ENCODE assay signal across 15 cellular contexts in genomic region chr15:85414991-85415390, GRCh38. TPM values are rescaled to one million over a fixed set of nuclear protein-coding genes. Genes with fewer than 3 reads are reported as not detected.
A peak's percentile ranks its signal among the peaks of the same experiment; 100 is the strongest.
DNase-seq lines count a peak whose midpoint lies in the region; ATAC-seq, FAIRE-seq and TF ChIP-seq lines count a peak whose summit lies in the region.
"Had no signal": no experiment of that assay in that cellular context is flagged by ENCODE, and none has a peak within 500 bp of the region (broad histone marks: within the 10 kb centered on the region; RNA-seq: fewer than 3 reads in every experiment).

No MANE protein-coding gene starts in this region.

- WGBS in spleen, 5 donors: 95 to 99% (median 97%) methylated on average over 10 of the region's 10 CpGs

- peak overlapping the region; percentile 97 for H3K27ac Mint-ChIP-seq in activated T-cell treated with anti-CD3 and anti-CD28 coated beads, Interleukin-2, amount 50 U/mL, for 24 hours

- no peaks in the 10 kb centered on the region for H3K27me3 ChIP-seq in PC-3 (ENCODE audit: low read length)
- H3K27me3 ChIP-seq in endothelial cell of umbilical vein (ENCODE audit: control insufficient read depth in 2 of 2, insufficient read depth in 2 of 2, low read length in 2 of 2): no peaks in the 10 kb centered on the region
- H3K27me3 ChIP-seq in spleen (replicated peaks in 1 of 7): no peaks in the 10 kb centered on the region
- H3K27me3 ChIP-seq: Peyer's patch had no signal

- BruUV-seq in PC-3 (replicated peaks; lab: Mats Ljungman, UMichigan) (no TSS peak), endothelial cell of umbilical vein (replicated peaks; lab: Mats Ljungman, UMichigan) (no TSS peak)

- H3K79me2 ChIP-seq in PC-3 (ENCODE audit: low read length): peaks cover 88% of the 10 kb centered on the region
- H3K79me2 ChIP-seq in endothelial cell of umbilical vein (ENCODE audit: control insufficient read depth, insufficient read depth, low read length): peaks cover 73% of the 10 kb centered on the region

- TF ChIP-seq CTCF in PC-3 (conservative IDR thresholded peaks at IDR 0.05; ENCODE audit: low read depth, low read length): no peak
- TF ChIP-seq CTCF in endothelial cell of umbilical vein (IDR thresholded peaks at IDR 0.05; ENCODE audit: extremely low read depth in 1 of 2, insufficient read depth in 1 of 2, low read depth in 1 of 2, low read length in 2 of 2): no peak
- TF ChIP-seq CTCF in spleen (IDR thresholded peaks at IDR 0.05 in 8 of 11, conservative IDR thresholded peaks at IDR 0.05 in 3 of 11): no peak

- H3K4me1 ChIP-seq in PC-3 (ENCODE audit: insufficient read depth, low read length): peaks cover 76% of the 10 kb centered on the region
- H3K4me1 ChIP-seq in endothelial cell of umbilical vein (ENCODE audit: control insufficient read depth, extremely low read depth, insufficient read depth, low read length): peaks cover 34% of the 10 kb centered on the region
- peaks cover 10 to 65% (median 40%) of the 10 kb centered on the region in 6 donors for H3K4me1 ChIP-seq in spleen

- intact Hi-C loops in PC-3 (cut with micrococcal nuclease) (loop anchor here (1.0 to 10.0 kb wide), 4 partner anchors 67 to 170 kb away; no protein-coding TSS in a partner anchor), endothelial cell of umbilical vein (cut with micrococcal nuclease) (loop anchor here (1.0 kb wide), 2 partner anchors 84 to 119 kb away; no protein-coding TSS in a partner anchor), spleen (cut with DNase I; ENCODE audit: low total_unique reads) (no loop called here)

- POLR2A ChIA-PET in PC-3 (lab: Charles Lee; ENCODE audit: unreplicated experiment): no interaction called here
- POLR2A ChIA-PET in endothelial cell of umbilical vein (lab: Charles Lee): no interaction called here

- no peaks in the 10 kb centered on the region for H3K9me3 ChIP-seq in PC-3 (ENCODE audit: low read length)
- no peaks in the 10 kb centered on the region for H3K9me3 ChIP-seq in endothelial cell of umbilical vein (replicated peaks; ENCODE audit: control insufficient read depth, insufficient read depth, low read length)
- H3K9me3 ChIP-seq in spleen: no peaks in the 10 kb centered on the region
- H3K9me3 ChIP-seq: Peyer's patch had no signal

- H2AFZ ChIP-seq in PC-3 (ENCODE audit: low read length) (no peak overlapping the region), endothelial cell of umbilical vein (ENCODE audit: low read depth, low read length) (no peak overlapping the region)

- no peaks in the 10 kb centered on the region for H3K9me3 Mint-ChIP-seq in activated T-cell treated with anti-CD3 and anti-CD28 coated beads, Interleukin-2, amount 50 U/mL, for 24 hours

- CTCF ChIA-PET in PC-3 (lab: Charles Lee) (interaction anchor here (0.6 to 1.3 kb wide), 3 partner anchors 110 to 127 kb away, joined by 3 to 16 read pairs (median 3); no protein-coding TSS in a partner anchor), endothelial cell of umbilical vein (lab: Charles Lee) (interaction anchor here (1.2 to 5.0 kb wide), 13 partner anchors 11 to 135 kb away, joined by 3 to 107 read pairs (median 11); partner anchors contain the start of gene AKAP13)

- H3K36me3 ChIP-seq in PC-3 (ENCODE audit: low read depth, low read length): no peaks in the 10 kb centered on the region
- no peaks in the 10 kb centered on the region for H3K36me3 ChIP-seq in endothelial cell of umbilical vein (ENCODE audit: control insufficient read depth in 2 of 2, extremely low read depth in 1 of 2, insufficient read depth in 2 of 2, low read length in 2 of 2)
- no peaks in the 10 kb centered on the region for H3K36me3 ChIP-seq in spleen
- H3K36me3 ChIP-seq: Peyer's patch had no signal

- H3F3A ChIP-seq in PC-3 (ENCODE audit: low read length, unreplicated experiment): peaks cover 5% of the 10 kb centered on the region

- H4K20me1 ChIP-seq in PC-3 (ENCODE audit: low read length) (no peaks in the 10 kb centered on the region), endothelial cell of umbilical vein (replicated peaks; ENCODE audit: control insufficient read depth, extremely low read depth, insufficient read depth, low read length) (no peaks in the 10 kb centered on the region)

- DNase-seq in activated T-cell treated with anti-CD3 and anti-CD28 coated beads, Interleukin-2, amount 50 U/mL, for 24 hours: no peak
- no peak for DNase-seq in activated T-cell treated with anti-CD3 and anti-CD28 coated beads for 4 hours
- no peak for DNase-seq in PC-3
- no peak for DNase-seq in endothelial cell of umbilical vein (ENCODE audit: low read depth, low spot score)
- DNase-seq in spleen: no peak
- no peak for DNase-seq in midbrain (lab: John Stamatoyannopoulos, UW)
- DNase-seq in stimulated activated CD4-positive, alpha-beta T cell treated with anti-CD3 and anti-CD28 coated beads, Interleukin-2, amount 100 ng/mL, for 48 hours: no peak
- DNase-seq: activated CD4-positive, alpha-beta T cell treated with anti-CD3 and anti-CD28 coated beads for 48 hours; activated naive CD8-positive, alpha-beta T cell treated with anti-CD3 and anti-CD28 coated beads, Interleukin-2, amount 10 ng/mL, durations not matched to agents 7 days and 5 days; cerebellar nuclear complex; left ventricle myocardium superior; NCI-H1105 treated with DMSO at 0.1 percent for 48 hours; NCI-H446; Peyer's patch had no signal

- dilution Hi-C loops in endothelial cell of umbilical vein (cut with MboI; ENCODE audit: extremely low pct_ligation_motif_present, low sequenced_read_pairs): no loop called here

- H3K9ac ChIP-seq in PC-3 (ENCODE audit: low read length): peak overlapping the region; percentile 82; the same call in 1 of the 2 replicates
- peak overlapping the region; percentile 76 for H3K9ac ChIP-seq in endothelial cell of umbilical vein (replicated peaks; ENCODE audit: extremely low read depth, insufficient read depth, low read length)

- H3K27ac ChIP-seq in PC-3 (ENCODE audit: low read length): peak overlapping the region; percentile 96
- H3K27ac ChIP-seq in endothelial cell of umbilical vein (ENCODE audit: insufficient read depth, low read depth, low read length): peak overlapping the region; percentile 77
- H3K27ac ChIP-seq in spleen: peak overlapping the region in 5 of 8 donors; percentile 64 to 80 (median 76)

- H3K4me3 Mint-ChIP-seq in activated T-cell treated with anti-CD3 and anti-CD28 coated beads, Interleukin-2, amount 50 U/mL, for 24 hours: no peak overlapping the region

- TF ChIP-seq POLR2A in endothelial cell of umbilical vein (IDR thresholded peaks at IDR 0.05; ENCODE audit: low read depth, low read length) (no peak), spleen (IDR thresholded peaks at IDR 0.05) (no peak)

- no peaks in the 10 kb centered on the region for H3K9me1 ChIP-seq in endothelial cell of umbilical vein (replicated peaks; ENCODE audit: control insufficient read depth, extremely low read depth, insufficient read depth, low read length)

- H3K36me3 Mint-ChIP-seq in activated T-cell treated with anti-CD3 and anti-CD28 coated beads, Interleukin-2, amount 50 U/mL, for 24 hours (ENCODE audit: low read depth): peaks cover 18% of the 10 kb centered on the region

- H3K4me1 Mint-ChIP-seq in activated T-cell treated with anti-CD3 and anti-CD28 coated beads, Interleukin-2, amount 50 U/mL, for 24 hours (ENCODE audit: low read depth): peaks cover 87% of the 10 kb centered on the region

- H3K4me2 ChIP-seq in PC-3 (ENCODE audit: low read length) (peak overlapping the region; percentile 78), endothelial cell of umbilical vein (ENCODE audit: insufficient read depth, low read length) (no peak overlapping the region)

- ATAC-seq in PC-3 (no peak), GM18861 (IDR thresholded peaks at IDR 0.05; ENCODE audit: unreplicated experiment) (no peak)

- FAIRE-seq in endothelial cell of umbilical vein (lab: Jason Lieb, UNC): no peak

- H3K27me3 Mint-ChIP-seq in activated T-cell treated with anti-CD3 and anti-CD28 coated beads, Interleukin-2, amount 50 U/mL, for 24 hours: no peaks in the 10 kb centered on the region
- H3K27me3 Mint-ChIP-seq: activated naive CD8-positive, alpha-beta T cell treated with anti-CD3 and anti-CD28 coated beads, Interleukin-2, amount 10 ng/mL, durations not matched to agents 7 days and 5 days had no signal

- H3K9me2 ChIP-seq in PC-3 (replicated peaks; ENCODE audit: low read length): no peaks in the 10 kb centered on the region

- H3K4me3 ChIP-seq in PC-3 (ENCODE audit: low read length) (no peak overlapping the region), endothelial cell of umbilical vein (replicated peaks in 1 of 3; ENCODE audit: insufficient read depth in 1 of 3, low read depth in 1 of 3, low read length in 3 of 3) (no peak overlapping the region), spleen (no peak overlapping the region)
- H3K4me3 ChIP-seq: Peyer's patch had no signal

TF ChIP-seq in endothelial cell of umbilical vein, 7 proteins besides CTCF, POLR2A, EP300 and RAD21:
- TF ChIP-seq JUN (IDR thresholded peaks at IDR 0.05; ENCODE audit: borderline replicate concordance, insufficient read depth, insufficient read length, low read depth): no peak
- no peak for TF ChIP-seq GATA2 (IDR thresholded peaks at IDR 0.05; ENCODE audit: insufficient read depth, insufficient read length, low read depth, low read length)
- TF ChIP-seq EZH2 (IDR thresholded peaks at IDR 0.05; ENCODE audit: borderline replicate concordance, low read depth, low read length, severe bottlenecking): no peak
- TF ChIP-seq MYC (IDR thresholded peaks at IDR 0.05; ENCODE audit: low read depth, low read length): no peak
- TF ChIP-seq POLR2AphosphoS5 (IDR thresholded peaks at IDR 0.05; ENCODE audit: insufficient read depth, low read depth, low read length): no peak
- TF ChIP-seq MAX (IDR thresholded peaks at IDR 0.05; ENCODE audit: insufficient read depth, insufficient read length): no peak
- TF ChIP-seq FOS (IDR thresholded peaks at IDR 0.05; ENCODE audit: borderline replicate concordance, insufficient read depth, low read length): no peak

RNA-seq across cellular contexts. Expression of gene AKAP13, which starts 34.6 kb away (rescaled TPM):
- total RNA-seq in PC-3 (2014; rRNA removed) (36.8 and 46.8 TPM in 2 replicates), endothelial cell of umbilical vein (80.3 and 87.8 TPM in 2 replicates), spleen (100 to 1,000 TPM; 228 to 413 (median 271) TPM)
- polyA plus RNA-seq in endothelial cell of umbilical vein (20.8 and 22.8 TPM in 2 replicates), spleen (10 to 100 TPM; 35.4 to 68.8 (median 59.4) TPM)
- 14.3 and 15.7 TPM in 2 replicates for polyA plus RNA-seq in endothelial cell of umbilical vein (2011; cell fraction: cytosol; rRNA removed)
- 56.1 and 74.7 TPM in 2 replicates for polyA plus RNA-seq in endothelial cell of umbilical vein (2011; cell fraction: nucleus; rRNA removed)
- polyA plus RNA-seq in endothelial cell of umbilical vein (2012): 30.6 and 35.5 TPM in 2 replicates
- polyA minus RNA-seq in endothelial cell of umbilical vein: 113 and 119 TPM in 2 replicates
- 55.7 TPM for polyA minus RNA-seq in endothelial cell of umbilical vein (2011; cell fraction: cytosol; rRNA and poly(A)+ RNA removed)
- 234 and 316 TPM in 2 replicates for polyA minus RNA-seq in endothelial cell of umbilical vein (2011; cell fraction: nucleus; rRNA and poly(A)+ RNA removed)
